1 cellular context compared by ENCODE assay signal in genomic region chr7:141737836-141738591, GRCh38.
TF ChIP-seq lines count a peak whose summit lies in the region.

SSBP1 (plus strand) TSS chr7:141738358; CDS start chr7:141739167, 809 bp downstream.

TF ChIP-seq in HepG2, 621 proteins besides CTCF, POLR2A, EP300 and RAD21 (continued from another document and continues in another):
- no peak for TF ChIP-seq ZNF7 (CRISPR knock-in tag; IDR thresholded peaks at IDR 0.05)
- peak; percentile 87 for TF ChIP-seq RXRB (CRISPR knock-in tag; IDR thresholded peaks at IDR 0.05; ENCODE audit: borderline replicate concordance)
- no peak for TF ChIP-seq E2F2 (CRISPR knock-in tag; IDR thresholded peaks at IDR 0.05; ENCODE audit: borderline replicate concordance)
- TF ChIP-seq ESRRA (CRISPR knock-in tag; IDR thresholded peaks at IDR 0.05; ENCODE audit: low read depth) = peak; percentile 58; the same call in 1 of the 2 replicates
- peak; percentile 70; the same call in 1 of the 2 replicates for TF ChIP-seq ZNF784 (CRISPR knock-in tag; IDR thresholded peaks at IDR 0.05; ENCODE audit: borderline replicate concordance)
- peak; percentile 97 for TF ChIP-seq THAP9 (CRISPR knock-in tag; IDR thresholded peaks at IDR 0.05; ENCODE audit: borderline replicate concordance)
- 0 out of 2 replicates have a peak, but pooled peaks have one; percentile 69 for TF ChIP-seq ZNF431 (CRISPR knock-in tag; IDR thresholded peaks at IDR 0.05; ENCODE audit: borderline replicate concordance, low read depth)
- TF ChIP-seq ZNF782 (CRISPR knock-in tag; IDR thresholded peaks at IDR 0.05; ENCODE audit: borderline replicate concordance) = peak; percentile 63; the same call in 1 of the 2 replicates
- TF ChIP-seq ZNF773 (CRISPR knock-in tag; IDR thresholded peaks at IDR 0.05; ENCODE audit: borderline replicate concordance) = no peak
- no peak for TF ChIP-seq ZNF207 (IDR thresholded peaks at IDR 0.05; ENCODE audit: borderline replicate concordance)
- no peak for TF ChIP-seq ZUFSP (CRISPR knock-in tag; IDR thresholded peaks at IDR 0.05; ENCODE audit: borderline replicate concordance)
- TF ChIP-seq MXD3 (CRISPR knock-in tag; IDR thresholded peaks at IDR 0.05) = peak; percentile 72; the same call in 1 of the 2 replicates
- TF ChIP-seq BCLAF1 (IDR thresholded peaks at IDR 0.05) = no peak
- no peak for TF ChIP-seq ZNF235 (CRISPR knock-in tag; IDR thresholded peaks at IDR 0.05; ENCODE audit: borderline replicate concordance)
- no peak for TF ChIP-seq ZNF260 (CRISPR knock-in tag; IDR thresholded peaks at IDR 0.05; ENCODE audit: borderline replicate concordance, low read depth)
- peak; percentile 98 for TF ChIP-seq ZGPAT (CRISPR knock-in tag; IDR thresholded peaks at IDR 0.05)
- TF ChIP-seq SKI (IDR thresholded peaks at IDR 0.05; ENCODE audit: partially characterized antibody) = no peak
- TF ChIP-seq ZSCAN29 (CRISPR knock-in tag; conservative IDR thresholded peaks at IDR 0.05) = peak; percentile 89; the same call in 1 of the 2 replicates
- peak; percentile 99 for TF ChIP-seq ASH2L (IDR thresholded peaks at IDR 0.05; ENCODE audit: insufficient read length, low read depth, low read length)
- peak; percentile 89 for TF ChIP-seq MAX (IDR thresholded peaks at IDR 0.05)
- peak; percentile 81 for TF ChIP-seq ZNF776 (CRISPR knock-in tag; IDR thresholded peaks at IDR 0.05)
- peak; percentile 56 for TF ChIP-seq ZNF770 (CRISPR knock-in tag; IDR thresholded peaks at IDR 0.05)
- no peak for TF ChIP-seq PAX8 (CRISPR knock-in tag; IDR thresholded peaks at IDR 0.05; ENCODE audit: borderline replicate concordance)
- TF ChIP-seq HNF1A (IDR thresholded peaks at IDR 0.05; ENCODE audit: low read depth) = peak; percentile 54; the same call in 1 of the 2 replicates
- peak; percentile 76 for TF ChIP-seq HNF1A (CRISPR knock-in tag; IDR thresholded peaks at IDR 0.05; ENCODE audit: borderline replicate concordance)
- peak; percentile 34; the same call in 1 of the 2 replicates for TF ChIP-seq DNMT3B (CRISPR knock-in tag; conservative IDR thresholded peaks at IDR 0.05)
- peak; percentile 80 for TF ChIP-seq ARID5B (CRISPR knock-in tag; IDR thresholded peaks at IDR 0.05)
- no peak for TF ChIP-seq ZNF468 (CRISPR knock-in tag; IDR thresholded peaks at IDR 0.05)
- TF ChIP-seq MZF1 (CRISPR knock-in tag; IDR thresholded peaks at IDR 0.05; ENCODE audit: borderline replicate concordance) = 0 out of 2 replicates have a peak, but pooled peaks have one; percentile 40
- peak; percentile 90; the same call in 1 of the 2 replicates for TF ChIP-seq MAF1 (CRISPR knock-in tag; IDR thresholded peaks at IDR 0.05; ENCODE audit: borderline replicate concordance)
